ENCODE assay signal across 1 cellular context in the genomic region with DNA sequence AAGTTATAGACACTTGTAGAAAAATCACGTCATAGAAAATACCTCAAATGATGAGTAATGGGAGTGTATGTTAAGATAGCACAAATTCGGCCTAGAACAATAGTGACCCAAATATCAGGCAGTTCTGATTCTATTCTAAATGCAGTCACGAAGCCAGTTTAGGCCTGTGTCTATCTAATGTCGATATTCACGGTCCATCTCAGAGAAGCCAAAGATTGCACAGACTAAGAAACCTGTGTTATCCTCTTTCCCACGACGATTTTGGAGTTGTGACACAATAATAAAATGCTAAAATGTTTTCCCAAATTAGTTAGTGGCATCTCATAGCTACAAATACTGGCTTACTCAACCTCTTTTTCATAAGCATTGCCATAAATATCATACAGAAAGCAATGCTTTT.
TF ChIP-seq lines count a peak whose summit lies in the region.

No MANE protein-coding gene starts in this region.

TF ChIP-seq in GM12878, 131 proteins besides CTCF, POLR2A, EP300 and RAD21:
- TF ChIP-seq, protein P1, sequence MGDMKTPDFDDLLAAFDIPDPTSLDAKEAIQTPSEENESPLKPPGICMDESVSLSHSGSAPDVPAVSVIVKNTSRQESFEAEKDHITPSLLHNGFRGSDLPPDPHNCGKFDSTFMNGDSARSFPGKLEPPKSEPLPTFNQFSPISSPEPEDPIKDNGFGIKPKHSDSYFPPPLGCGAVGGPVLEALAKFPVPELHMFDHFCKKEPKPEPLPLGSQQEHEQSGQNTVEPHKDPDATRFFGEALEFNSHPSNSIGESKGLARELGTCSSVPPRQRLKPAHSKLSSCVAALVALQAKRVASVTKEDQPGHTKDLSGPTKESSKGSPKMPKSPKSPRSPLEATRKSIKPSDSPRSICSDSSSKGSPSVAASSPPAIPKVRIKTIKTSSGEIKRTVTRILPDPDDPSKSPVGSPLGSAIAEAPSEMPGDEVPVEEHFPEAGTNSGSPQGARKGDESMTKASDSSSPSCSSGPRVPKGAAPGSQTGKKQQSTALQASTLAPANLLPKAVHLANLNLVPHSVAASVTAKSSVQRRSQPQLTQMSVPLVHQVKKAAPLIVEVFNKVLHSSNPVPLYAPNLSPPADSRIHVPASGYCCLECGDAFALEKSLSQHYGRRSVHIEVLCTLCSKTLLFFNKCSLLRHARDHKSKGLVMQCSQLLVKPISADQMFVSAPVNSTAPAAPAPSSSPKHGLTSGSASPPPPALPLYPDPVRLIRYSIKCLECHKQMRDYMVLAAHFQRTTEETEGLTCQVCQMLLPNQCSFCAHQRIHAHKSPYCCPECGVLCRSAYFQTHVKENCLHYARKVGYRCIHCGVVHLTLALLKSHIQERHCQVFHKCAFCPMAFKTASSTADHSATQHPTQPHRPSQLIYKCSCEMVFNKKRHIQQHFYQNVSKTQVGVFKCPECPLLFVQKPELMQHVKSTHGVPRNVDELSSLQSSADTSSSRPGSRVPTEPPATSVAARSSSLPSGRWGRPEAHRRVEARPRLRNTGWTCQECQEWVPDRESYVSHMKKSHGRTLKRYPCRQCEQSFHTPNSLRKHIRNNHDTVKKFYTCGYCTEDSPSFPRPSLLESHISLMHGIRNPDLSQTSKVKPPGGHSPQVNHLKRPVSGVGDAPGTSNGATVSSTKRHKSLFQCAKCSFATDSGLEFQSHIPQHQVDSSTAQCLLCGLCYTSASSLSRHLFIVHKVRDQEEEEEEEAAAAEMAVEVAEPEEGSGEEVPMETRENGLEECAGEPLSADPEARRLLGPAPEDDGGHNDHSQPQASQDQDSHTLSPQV (IDR thresholded peaks at IDR 0.05) = no peak
- no peak for TF ChIP-seq FOS (IDR thresholded peaks at IDR 0.05; ENCODE audit: borderline replicate concordance, extremely low read depth, insufficient read length)
- TF ChIP-seq, protein P2, sequence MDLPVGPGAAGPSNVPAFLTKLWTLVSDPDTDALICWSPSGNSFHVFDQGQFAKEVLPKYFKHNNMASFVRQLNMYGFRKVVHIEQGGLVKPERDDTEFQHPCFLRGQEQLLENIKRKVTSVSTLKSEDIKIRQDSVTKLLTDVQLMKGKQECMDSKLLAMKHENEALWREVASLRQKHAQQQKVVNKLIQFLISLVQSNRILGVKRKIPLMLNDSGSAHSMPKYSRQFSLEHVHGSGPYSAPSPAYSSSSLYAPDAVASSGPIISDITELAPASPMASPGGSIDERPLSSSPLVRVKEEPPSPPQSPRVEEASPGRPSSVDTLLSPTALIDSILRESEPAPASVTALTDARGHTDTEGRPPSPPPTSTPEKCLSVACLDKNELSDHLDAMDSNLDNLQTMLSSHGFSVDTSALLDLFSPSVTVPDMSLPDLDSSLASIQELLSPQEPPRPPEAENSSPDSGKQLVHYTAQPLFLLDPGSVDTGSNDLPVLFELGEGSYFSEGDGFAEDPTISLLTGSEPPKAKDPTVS (IDR thresholded peaks at IDR 0.05; ENCODE audit: low read depth, low read length) = no peak
- TF ChIP-seq NRF1 (conservative IDR thresholded peaks at IDR 0.05; ENCODE audit: low read depth, low read length) = no peak
- no peak for TF ChIP-seq EED (IDR thresholded peaks at IDR 0.05; ENCODE audit: low read depth)
- TF ChIP-seq, protein P3, sequence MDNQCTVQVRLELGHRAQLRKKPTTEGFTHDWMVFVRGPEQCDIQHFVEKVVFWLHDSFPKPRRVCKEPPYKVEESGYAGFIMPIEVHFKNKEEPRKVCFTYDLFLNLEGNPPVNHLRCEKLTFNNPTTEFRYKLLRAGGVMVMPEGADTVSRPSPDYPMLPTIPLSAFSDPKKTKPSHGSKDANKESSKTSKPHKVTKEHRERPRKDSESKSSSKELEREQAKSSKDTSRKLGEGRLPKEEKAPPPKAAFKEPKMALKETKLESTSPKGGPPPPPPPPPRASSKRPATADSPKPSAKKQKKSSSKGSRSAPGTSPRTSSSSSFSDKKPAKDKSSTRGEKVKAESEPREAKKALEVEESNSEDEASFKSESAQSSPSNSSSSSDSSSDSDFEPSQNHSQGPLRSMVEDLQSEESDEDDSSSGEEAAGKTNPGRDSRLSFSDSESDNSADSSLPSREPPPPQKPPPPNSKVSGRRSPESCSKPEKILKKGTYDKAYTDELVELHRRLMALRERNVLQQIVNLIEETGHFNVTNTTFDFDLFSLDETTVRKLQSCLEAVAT (IDR thresholded peaks at IDR 0.05) = peak; percentile 66
